10 cellular contexts compared by ENCODE assay signal in the genomic region with DNA sequence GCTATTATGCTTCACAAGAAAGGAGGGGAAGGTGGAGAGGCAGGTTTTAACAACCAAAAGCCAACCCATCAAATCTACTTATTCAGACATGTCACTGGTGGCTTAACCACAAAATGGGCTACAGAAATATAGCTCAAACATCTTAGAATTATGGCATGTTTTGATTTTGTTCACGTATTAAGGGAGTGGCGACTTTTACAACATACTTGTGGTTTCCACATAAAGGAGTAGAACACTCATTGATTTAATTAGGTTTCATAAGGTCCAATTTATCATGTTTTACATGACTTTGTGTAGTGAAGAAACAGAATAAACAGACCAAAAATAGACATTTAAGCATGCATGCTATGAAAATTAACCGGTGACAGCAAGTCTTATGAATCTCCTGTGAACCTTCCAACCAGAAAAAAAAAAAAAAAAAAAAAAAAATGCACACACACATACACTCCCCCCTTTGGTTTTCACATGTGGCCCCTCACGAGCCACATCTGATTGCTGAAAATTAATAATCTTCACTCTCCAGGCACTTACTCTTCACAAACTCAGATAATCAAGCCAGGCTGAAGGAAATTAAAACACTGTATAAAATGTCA. TPM values are rescaled to one million over a fixed set of nuclear protein-coding genes. Genes with fewer than 3 reads are reported as not detected.
DNase-seq lines count a peak whose midpoint lies in the region; ATAC-seq and TF ChIP-seq lines count a peak whose summit lies in the region.
"Had no signal": no experiment of that assay in that cellular context is flagged by ENCODE, and none has a peak within 500 bp of the region (broad histone marks: within the 10 kb centered on the region; RNA-seq: fewer than 3 reads in every experiment).

No MANE protein-coding gene starts in this region.

- H3K9me3 ChIP-seq in MM.1S (replicated peaks; ENCODE audit: insufficient read depth, low read length): no peaks in the 10 kb centered on the region

- TF ChIP-seq CTCF in GM06990 (IDR thresholded peaks at IDR 0.05; ENCODE audit: insufficient read depth, low read length, poor library complexity, severe bottlenecking) (no peak), epithelial cell of proximal tubule (conservative IDR thresholded peaks at IDR 0.05; ENCODE audit: low read depth, low read length) (no peak), progenitor cell of endocrine pancreas (IDR thresholded peaks at IDR 0.05; ENCODE audit: unreplicated experiment) (no peak), MM.1S (IDR thresholded peaks at IDR 0.05; ENCODE audit: low read length) (no peak)

- H3K4me1 Mint-ChIP-seq in progenitor cell of endocrine pancreas (ENCODE audit: low read depth): peaks cover 55% of the 10 kb centered on the region
- no peaks in the 10 kb centered on the region for H3K4me1 Mint-ChIP-seq in activated CD4-positive, alpha-beta memory T cell treated with anti-CD3 and anti-CD28 coated beads for 36 hours (ENCODE audit: low read depth)
- peaks cover 26 to 38% of the 10 kb centered on the region in 2 donors for H3K4me1 Mint-ChIP-seq in stimulated activated naive B cell treated with anti-CD40 and anti-IgM and Interleukin-4, amounts not matched to agents 10 μg/mL and 1 μg/mL and 100 μg/mL, for 72 hours

- peak overlapping the region; percentile 33 for H3K27ac Mint-ChIP-seq in progenitor cell of endocrine pancreas
- H3K27ac Mint-ChIP-seq in activated CD4-positive, alpha-beta memory T cell treated with anti-CD3 and anti-CD28 coated beads for 36 hours: no peak overlapping the region
- no peak overlapping the region for H3K27ac Mint-ChIP-seq in stimulated activated naive B cell treated with anti-CD40 and anti-IgM and Interleukin-4, amounts not matched to agents 10 μg/mL and 1 μg/mL and 100 μg/mL, for 72 hours
- H3K27ac Mint-ChIP-seq: naive thymus-derived CD8-positive, alpha-beta T cell had no signal

- H3K4me3 ChIP-seq in GM06990 (replicated peaks; ENCODE audit: low read depth, low read length) (peak overlapping the region; percentile 79), epithelial cell of proximal tubule (ENCODE audit: low read depth, low read length) (peak overlapping the region; percentile 77), MM.1S (ENCODE audit: low read length) (no peak overlapping the region)

- H3K27me3 ChIP-seq in GM06990 (replicated peaks; ENCODE audit: control insufficient read depth, insufficient read depth, low read length) (no peaks in the 10 kb centered on the region), MM.1S (replicated peaks; ENCODE audit: insufficient read depth, low read length) (no peaks in the 10 kb centered on the region)

- POLR2A ChIA-PET in activated CD4-positive, alpha-beta memory T cell treated with anti-CD3 and anti-CD28 coated beads for 36 hours (lab: Charles Lee): no interaction called here

- H3K9me2 ChIP-seq in MM.1S (replicated peaks; ENCODE audit: insufficient read depth, low read length): no peaks in the 10 kb centered on the region

- H3F3A ChIP-seq in MM.1S (ENCODE audit: insufficient read depth, low read length): no peaks in the 10 kb centered on the region

- H3K27me3 Mint-ChIP-seq in progenitor cell of endocrine pancreas: no peaks in the 10 kb centered on the region
- peaks cover 12% of the 10 kb centered on the region for H3K27me3 Mint-ChIP-seq in activated CD4-positive, alpha-beta memory T cell treated with anti-CD3 and anti-CD28 coated beads for 36 hours
- H3K27me3 Mint-ChIP-seq in stimulated activated naive B cell treated with anti-CD40 and anti-IgM and Interleukin-4, amounts not matched to agents 10 μg/mL and 1 μg/mL and 100 μg/mL, for 72 hours: no peaks in the 10 kb centered on the region

- intact Hi-C loops in activated CD4-positive, alpha-beta memory T cell treated with anti-CD3 and anti-CD28 coated beads for 36 hours (cut with micrococcal nuclease): no loop called here

- no peak overlapping the region for H3K9ac ChIP-seq in MM.1S (ENCODE audit: low read length)

- DNase-seq in GM06990 (ENCODE audit: extremely low read depth, insufficient read length): no peak
- peak; percentile 22 for DNase-seq in NOMO-1 treated with dmso at 0.1 percent for 144 hours (lab: John Stamatoyannopoulos, UW; ENCODE audit: unreplicated experiment)
- no peak for DNase-seq in epithelial cell of proximal tubule (ENCODE audit: low read depth)
- DNase-seq in progenitor cell of endocrine pancreas (ENCODE audit: low spot score, unreplicated experiment): no peak
- DNase-seq in activated CD4-positive, alpha-beta memory T cell treated with anti-CD3 and anti-CD28 coated beads for 36 hours: no peak
- no peak for DNase-seq in MM.1S
- DNase-seq in stimulated activated naive B cell treated with anti-CD40 and anti-IgM and Interleukin-4, amounts not matched to agents 10 μg/mL and 1 μg/mL and 100 μg/mL, for 72 hours: no peak
- no peak for DNase-seq in AG08396 (ENCODE audit: low spot score)
- DNase-seq: naive thymus-derived CD8-positive, alpha-beta T cell had no signal

- H2AFZ ChIP-seq in MM.1S (ENCODE audit: low read length): no peak overlapping the region

- no peak overlapping the region for H3K4me3 Mint-ChIP-seq in progenitor cell of endocrine pancreas (ENCODE audit: low read depth)
- no peak overlapping the region for H3K4me3 Mint-ChIP-seq in activated CD4-positive, alpha-beta memory T cell treated with anti-CD3 and anti-CD28 coated beads for 36 hours
- H3K4me3 Mint-ChIP-seq in stimulated activated naive B cell treated with anti-CD40 and anti-IgM and Interleukin-4, amounts not matched to agents 10 μg/mL and 1 μg/mL and 100 μg/mL, for 72 hours: peak overlapping the region in 1 of 2 donors; percentile 17
- H3K4me3 Mint-ChIP-seq: naive thymus-derived CD8-positive, alpha-beta T cell had no signal

- peaks cover 3% of the 10 kb centered on the region for H3K36me3 Mint-ChIP-seq in progenitor cell of endocrine pancreas (ENCODE audit: insufficient read depth)
- no peaks in the 10 kb centered on the region for H3K36me3 Mint-ChIP-seq in activated CD4-positive, alpha-beta memory T cell treated with anti-CD3 and anti-CD28 coated beads for 36 hours
- peaks cover 0 to 2% of the 10 kb centered on the region in 2 donors for H3K36me3 Mint-ChIP-seq in stimulated activated naive B cell treated with anti-CD40 and anti-IgM and Interleukin-4, amounts not matched to agents 10 μg/mL and 1 μg/mL and 100 μg/mL, for 72 hours

- H3K4me1 ChIP-seq in MM.1S (ENCODE audit: low read length): no peaks in the 10 kb centered on the region

- ATAC-seq in stimulated activated naive B cell treated with anti-CD40 and anti-IgM and Interleukin-4, amounts not matched to agents 10 μg/mL and 1 μg/mL and 100 μg/mL, for 72 hours (replicated peaks): no peak
- ATAC-seq: HepG2; naive thymus-derived CD8-positive, alpha-beta T cell had no signal

- H3K9me3 Mint-ChIP-seq in progenitor cell of endocrine pancreas (ENCODE audit: low read depth): no peaks in the 10 kb centered on the region
- no peaks in the 10 kb centered on the region for H3K9me3 Mint-ChIP-seq in activated CD4-positive, alpha-beta memory T cell treated with anti-CD3 and anti-CD28 coated beads for 36 hours
- H3K9me3 Mint-ChIP-seq in stimulated activated naive B cell treated with anti-CD40 and anti-IgM and Interleukin-4, amounts not matched to agents 10 μg/mL and 1 μg/mL and 100 μg/mL, for 72 hours: no peaks in the 10 kb centered on the region

- H3K4me2 ChIP-seq in MM.1S (ENCODE audit: low read depth, low read length): no peak overlapping the region

- H3K36me3 ChIP-seq in GM06990 (ENCODE audit: control insufficient read depth, insufficient read depth, low read length) (no peaks in the 10 kb centered on the region), MM.1S (replicated peaks; ENCODE audit: insufficient read depth, low read length) (no peaks in the 10 kb centered on the region)

- no peaks in the 10 kb centered on the region for H4K20me1 ChIP-seq in MM.1S (ENCODE audit: insufficient read depth, low read length)

- no peak overlapping the region for H3K27ac ChIP-seq in MM.1S (ENCODE audit: low read length)

- no peaks in the 10 kb centered on the region for H3K79me2 ChIP-seq in MM.1S (ENCODE audit: low read length)

- CTCF ChIA-PET in activated CD4-positive, alpha-beta memory T cell treated with anti-CD3 and anti-CD28 coated beads for 36 hours (lab: Charles Lee): interaction anchor here (0.9 kb wide), 1 partner anchor 10 kb away, joined by 3 read pairs; no protein-coding TSS in a partner anchor

RNA-seq across cellular contexts. Expression of gene ZNF608, which starts 5.4 kb away (rescaled TPM):
- total RNA-seq in epithelial cell of proximal tubule: 37.5 and 38.0 TPM in 2 replicates
- 134 and 148 TPM in 2 replicates for total RNA-seq in progenitor cell of endocrine pancreas
- total RNA-seq in activated CD4-positive, alpha-beta memory T cell treated with anti-CD3 and anti-CD28 coated beads for 36 hours: not detected

Comparison
In these comparisons a context has a peak if more than half of its experiments do, and no peak if none do; other contexts are left out.
1. RNA of gene ZNF608, which starts 5.4 kb away (total RNA-seq): 134 to 148 TPM in progenitor cell of endocrine pancreas and 37.5 to 38.0 TPM in epithelial cell of proximal tubule; not detected in activated CD4-positive, alpha-beta memory T cell treated with anti-CD3 and anti-CD28 coated beads for 36 hours; every median in the first group is over 10 times any median in the second.